In the genomic region with DNA sequence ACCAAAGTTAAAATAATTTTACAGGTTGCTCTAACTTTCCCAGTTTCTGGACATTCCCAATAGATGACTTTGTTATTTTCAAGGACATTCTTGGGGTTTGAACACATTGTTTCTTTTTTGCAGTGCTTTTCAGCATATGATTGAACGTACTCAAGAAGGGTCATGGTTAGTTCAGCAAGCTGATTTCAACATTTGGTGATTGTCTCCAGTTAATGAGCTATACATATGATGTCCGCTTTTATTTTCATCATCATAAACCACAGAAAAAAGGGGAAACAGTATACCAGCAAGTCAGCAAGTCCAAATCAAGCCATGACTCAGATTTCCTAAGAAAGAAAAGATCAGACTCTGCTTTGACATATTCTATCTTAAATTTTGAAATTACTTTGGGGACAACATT, we compare ENCODE assay signal across 11 cellular contexts.
A peak's percentile ranks its signal among the peaks of the same experiment; 100 is the strongest.
DNase-seq lines count a peak whose midpoint lies in the region; ATAC-seq and TF ChIP-seq lines count a peak whose summit lies in the region.
"Had no signal": no experiment of that assay in that cellular context is flagged by ENCODE, and none has a peak within 500 bp of the region (broad histone marks: within the 10 kb centered on the region; RNA-seq: fewer than 3 reads in every experiment).

No MANE protein-coding gene starts in this region.

- H3K4me3 ChIP-seq in GM23248 (no peak overlapping the region), epithelial cell of proximal tubule (ENCODE audit: low read depth, low read length) (no peak overlapping the region)
- H3K4me3 ChIP-seq: K562 had no signal

- no peaks in the 10 kb centered on the region for H3K27me3 ChIP-seq in GM23248 (replicated peaks; ENCODE audit: insufficient read depth)

- H3K27ac ChIP-seq in GM23248, result no peak overlapping the region

- no peaks in the 10 kb centered on the region for H3K36me3 ChIP-seq in GM23248 (ENCODE audit: low read depth)

- ATAC-seq in GM19467 (IDR thresholded peaks at IDR 0.05; ENCODE audit: unreplicated experiment) (no peak), GM19395 (IDR thresholded peaks at IDR 0.05; ENCODE audit: unreplicated experiment) (no peak)
- ATAC-seq: K562 had no signal

- intact Hi-C loops in activated naive CD4-positive, alpha-beta T cell treated with anti-CD3 and anti-CD28 coated beads for 36 hours (cut with micrococcal nuclease), result no loop called here

- H3K9me2 ChIP-seq in GM23248 (ENCODE audit: insufficient read depth), result no peaks in the 10 kb centered on the region

- no peaks in the 10 kb centered on the region for H3K9me3 ChIP-seq in GM23248 (ENCODE audit: low read depth)

- WGBS in GM23248 (ENCODE audit: low coverage in 1 of 2, low lambda C conversion rate in 2 of 2, missing lambda C conversion rate in 2 of 2), 2 experiments, result 37 to 43% methylated on average over 2 of the region's 2 CpGs

- no peaks in the 10 kb centered on the region for H4K20me1 ChIP-seq in GM23248 (ENCODE audit: insufficient read depth)

- H3K9ac ChIP-seq in GM23248, result no peak overlapping the region

- H3K27ac Mint-ChIP-seq in activated naive CD4-positive, alpha-beta T cell treated with anti-CD3 and anti-CD28 coated beads for 36 hours, result no peak overlapping the region

- CTCF ChIA-PET in activated naive CD4-positive, alpha-beta T cell treated with anti-CD3 and anti-CD28 coated beads for 36 hours (lab: Charles Lee), result interaction anchor here (0.6 to 0.7 kb wide), 3 partner anchors 47 to 755 kb away, joined by 3 to 7 read pairs (median 4); no protein-coding TSS in a partner anchor

- H3K4me1 Mint-ChIP-seq in activated naive CD4-positive, alpha-beta T cell treated with anti-CD3 and anti-CD28 coated beads for 36 hours (ENCODE audit: low read depth), result peaks cover 8% of the 10 kb centered on the region

- H3K4me1 ChIP-seq in GM23248 (ENCODE audit: insufficient read depth), result no peaks in the 10 kb centered on the region

- in situ Hi-C loops in GM23248 (cut with MboI), result no loop called here

- TF ChIP-seq CTCF in epithelial cell of proximal tubule (conservative IDR thresholded peaks at IDR 0.05; ENCODE audit: low read depth, low read length), result no peak

- H3K9me3 Mint-ChIP-seq in activated naive CD4-positive, alpha-beta T cell treated with anti-CD3 and anti-CD28 coated beads for 36 hours, result peaks cover 12% of the 10 kb centered on the region

- no peaks in the 10 kb centered on the region for H3K79me2 ChIP-seq in GM23248 (ENCODE audit: insufficient read depth)

- H3K36me3 Mint-ChIP-seq in activated naive CD4-positive, alpha-beta T cell treated with anti-CD3 and anti-CD28 coated beads for 36 hours (ENCODE audit: low read depth), result peaks cover 2% of the 10 kb centered on the region

- H2AFZ ChIP-seq in GM23248, result no peak overlapping the region

- H3K27me3 Mint-ChIP-seq in activated naive CD4-positive, alpha-beta T cell treated with anti-CD3 and anti-CD28 coated beads for 36 hours (ENCODE audit: low read depth), result no peaks in the 10 kb centered on the region

- no peak overlapping the region for H3K4me2 ChIP-seq in GM23248 (ENCODE audit: unreplicated experiment)

- H3K4me3 Mint-ChIP-seq in activated naive CD4-positive, alpha-beta T cell treated with anti-CD3 and anti-CD28 coated beads for 36 hours, result no peak overlapping the region

- peak; percentile 2 for DNase-seq in GM23248
- DNase-seq in RPMI7951 (ENCODE audit: low read depth), result peak; percentile 14
- DNase-seq in epithelial cell of proximal tubule (ENCODE audit: low read depth), result peak; percentile 47
- peak; percentile 28 for DNase-seq in pons (ENCODE audit: low spot score)
- no peak for DNase-seq in NCI-H187 (lab: John Stamatoyannopoulos, UW)
- no peak for DNase-seq in activated naive CD4-positive, alpha-beta T cell treated with anti-CD3 and anti-CD28 coated beads for 36 hours
- DNase-seq: erythroblast; stimulated activated CD4-positive, alpha-beta T cell treated with anti-CD3 and anti-CD28 coated beads, Interleukin-12 subunit alpha, Interleukin-12 subunit beta, amount 100 ng/mL, for 4 hours had no signal

- no peaks in the 10 kb centered on the region for H3F3A ChIP-seq in GM23248 (ENCODE audit: insufficient read depth)

Comparison
In these comparisons a context has a peak if more than half of its experiments do, and no peak if none do; other contexts are left out.
1. DNase-seq: peak in GM23248 (single experiment), RPMI7951 (single experiment), epithelial cell of proximal tubule (single experiment) and pons (single experiment); none in NCI-H187 (0 of 2) and activated naive CD4-positive, alpha-beta T cell treated with anti-CD3 and anti-CD28 coated beads for 36 hours (single experiment).